In genomic region chr7:70638381-70639128, GRCh38 we compare ENCODE assay signal across 21 cellular contexts.
A peak's percentile ranks its signal among the peaks of the same experiment; 100 is the strongest.
DNase-seq lines count a peak whose midpoint lies in the region; ATAC-seq and TF ChIP-seq lines count a peak whose summit lies in the region.
"Had no signal": no experiment of that assay in that cellular context is flagged by ENCODE, and none has a peak within 500 bp of the region (broad histone marks: within the 10 kb centered on the region; RNA-seq: fewer than 3 reads in every experiment).

No MANE protein-coding gene starts in this region.

- TF ChIP-seq CTCF in fibroblast of lung (conservative IDR thresholded peaks at IDR 0.05 in 1 of 2, IDR thresholded peaks at IDR 0.05 in 1 of 2; ENCODE audit: low read depth in 1 of 2, low read length in 2 of 2) (no peak), mucosa of descending colon (IDR thresholded peaks at IDR 0.05) (no peak)

- no peak overlapping the region for H3K27ac ChIP-seq in fibroblast of lung (ENCODE audit: insufficient read depth, low read length)
- H3K27ac ChIP-seq: BLaER1 had no signal

- H3K4me3 ChIP-seq in HAP-1 (no peak overlapping the region), fibroblast of lung (replicated peaks in 1 of 4; ENCODE audit: control extremely low read depth in 1 of 4, insufficient read depth in 1 of 4, low read depth in 3 of 4, low read length in 4 of 4) (no peak overlapping the region), mucosa of descending colon (no peak overlapping the region)
- H3K4me3 ChIP-seq: BLaER1, MG63 had no signal

- peak overlapping the region; percentile 15 for H3K4me2 ChIP-seq in fibroblast of lung (ENCODE audit: extremely low read depth, insufficient read depth, low read length)
- H3K4me2 ChIP-seq: BLaER1 had no signal

- H3K9me3 ChIP-seq in HAP-1: no peaks in the 10 kb centered on the region
- H3K9me3 ChIP-seq in fibroblast of lung (ENCODE audit: control insufficient read depth, insufficient read depth, low read depth, low read length): no peaks in the 10 kb centered on the region
- H3K9me3 ChIP-seq in mucosa of descending colon: no peaks in the 10 kb centered on the region
- H3K9me3 ChIP-seq: MG63 had no signal

- no peaks in the 10 kb centered on the region for H4K20me1 ChIP-seq in fibroblast of lung (ENCODE audit: control insufficient read depth, extremely low read depth, insufficient read depth, low read length)
- H4K20me1 ChIP-seq: BLaER1 had no signal

- no peak overlapping the region for H3K9ac ChIP-seq in fibroblast of lung (ENCODE audit: insufficient read depth, low read length)
- H3K9ac ChIP-seq: BLaER1 had no signal

- no peak overlapping the region for H2AFZ ChIP-seq in fibroblast of lung (ENCODE audit: low read length)

- H3K27me3 ChIP-seq in HAP-1 (ENCODE audit: low read depth) (peaks cover 12% of the 10 kb centered on the region), fibroblast of lung (ENCODE audit: control insufficient read depth, insufficient read depth, low read length) (no peaks in the 10 kb centered on the region)
- H3K27me3 ChIP-seq: BLaER1, MG63 had no signal

- DNase-seq in HAP-1 (ENCODE audit: low spot score in 2 of 2) (peak; percentile 60 to 99), NCI-H1105 (lab: John Stamatoyannopoulos, UW) (peak; percentile 28), fibroblast of lung (ENCODE audit: low read depth in 2 of 2) (peak in 1 of 2 donors; percentile 9), mucosa of descending colon (no peak), SIG-M5 (lab: John Stamatoyannopoulos, UW) (no peak), SW 1271 (lab: John Stamatoyannopoulos, UW) (no peak), sciatic nerve (ENCODE audit: low spot score) (no peak), germinal center (ENCODE audit: low spot score) (no peak)
- DNase-seq: CD4-positive, alpha-beta memory T cell; DMS53; Karpas-422; MG63; NCI-H1092; NCI-H1694 treated with DMSO at 0.1 percent for 48 hours; NCI-H2107; NCI-H226; NCI-H524; PC-3; RPMI8226; SHP77 treated with DMSO at 0.1 percent for 48 hours had no signal

- H3K4me1 ChIP-seq in HAP-1 (peaks cover 18% of the 10 kb centered on the region), fibroblast of lung (ENCODE audit: control insufficient read depth, extremely low read depth, insufficient read depth, low read length) (no peaks in the 10 kb centered on the region), mucosa of descending colon (ENCODE audit: low read depth) (peaks cover 2% of the 10 kb centered on the region)
- H3K4me1 ChIP-seq: BLaER1 had no signal

- ATAC-seq in mucosa of descending colon (peak; percentile 65), sciatic nerve (no peak)
- ATAC-seq: PC-3 had no signal

- no peaks in the 10 kb centered on the region for H3K79me2 ChIP-seq in fibroblast of lung (ENCODE audit: control insufficient read depth, insufficient read depth, low read length)

- H3K36me3 ChIP-seq in HAP-1 (replicated peaks) (no peaks in the 10 kb centered on the region), fibroblast of lung (ENCODE audit: control insufficient read depth, insufficient read depth, low read length) (no peaks in the 10 kb centered on the region), mucosa of descending colon (ENCODE audit: low read depth) (no peaks in the 10 kb centered on the region)
- H3K36me3 ChIP-seq: MG63 had no signal

- in situ Hi-C loops in HAP-1 (cut with MboI; ENCODE audit: low sequenced_read_pairs): no loop called here

- intact Hi-C loops in mucosa of descending colon (cut with DNase I, micrococcal nuclease): no loop called here
- intact Hi-C loops in sciatic nerve (cut with DNase I): no loop called here

Comparison
In these comparisons a context has a peak if more than half of its experiments do, and no peak if none do; other contexts are left out.
1. DNase-seq: peak in HAP-1 (2 of 2) and NCI-H1105 (single experiment); none in mucosa of descending colon (0 of 3), SIG-M5 (single experiment), SW 1271 (0 of 2), sciatic nerve (single experiment) and germinal center (single experiment).